Comparison of ENCODE assay signal across 1 cellular context in the genomic region with DNA sequence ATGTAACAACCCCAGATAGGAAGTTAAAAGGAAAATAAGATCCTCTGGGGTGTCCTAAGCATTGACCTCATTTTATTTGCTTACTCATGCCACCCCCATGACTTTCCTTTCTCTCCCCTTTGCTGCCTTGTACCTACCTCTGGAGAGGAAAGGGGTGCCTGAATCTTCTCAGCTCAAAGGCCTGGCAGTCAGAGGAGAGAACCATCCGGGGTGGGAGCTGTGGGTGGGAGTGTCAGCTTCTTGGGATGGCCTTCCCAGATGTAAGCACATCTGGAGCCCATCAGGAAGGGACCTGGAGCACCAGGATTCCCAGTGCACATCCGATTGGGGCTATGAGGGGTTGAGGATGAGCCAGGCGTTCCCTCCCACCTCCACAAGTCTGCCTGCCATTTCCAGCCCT.
TF ChIP-seq lines count a peak whose summit lies in the region.

No MANE protein-coding gene starts in this region.

TF ChIP-seq in H1, 55 proteins besides CTCF, POLR2A, EP300 and RAD21:
- TF ChIP-seq RFX5 (IDR thresholded peaks at IDR 0.05; ENCODE audit: borderline replicate concordance, low read depth, low read length), result no peak
TF ChIP-seq in H1: peak in this region for 0.
